Comparison of ENCODE assay signal across 8 cellular contexts in genomic region chr14:77097689-77098469, GRCh38. TPM values are rescaled to one million over a fixed set of nuclear protein-coding genes. Genes with fewer than 3 reads are reported as not detected.
DNase-seq lines count a peak whose midpoint lies in the region; ATAC-seq and TF ChIP-seq lines count a peak whose summit lies in the region.

Gene CIPC, plus strand, starts transcription at chr14:77098258. Its CDS starts 7,451 bp downstream, at chr14:77105709.

- intact Hi-C loops in Panc1 (cut with micrococcal nuclease; ENCODE audit: unreplicated experiment): no loop called here

- ATAC-seq in GM21723 (IDR thresholded peaks at IDR 0.05; ENCODE audit: unreplicated experiment) (peak; percentile 89), Panc1 (peak; percentile 94)
- ATAC-seq in activated T-cell treated with anti-CD3 and anti-CD28 coated beads, Interleukin-2, amount 50 U/mL, for 4 hours: peak; percentile 93 to 94

- peaks cover 1% of the 10 kb centered on the region for H3K36me3 Mint-ChIP-seq in activated T-cell treated with anti-CD3 and anti-CD28 coated beads, Interleukin-2, amount 50 U/mL, for 4 hours (ENCODE audit: insufficient read depth)

- POLR2A ChIA-PET in Panc1 (lab: Charles Lee): interaction anchor here (0.7 to 0.8 kb wide), 3 partner anchors 172 to 223 kb away, joined by 3 to 11 read pairs (median 3); no protein-coding TSS in a partner anchor

- in situ Hi-C loops in Panc1 (cut with HindIII; ENCODE audit: low pct_unique_long_range_greater_than_20kb, low sequenced_read_pairs): no loop called here

- DNase-seq in DMS53 (lab: John Stamatoyannopoulos, UW) (peak; percentile 99), KG1 (lab: John Stamatoyannopoulos, UW) (peak; percentile 95), Panc1 (ENCODE audit: low read depth, low spot score) (peak; percentile 78)
- DNase-seq in activated T-cell treated with anti-CD3 and anti-CD28 coated beads, Interleukin-2, amount 50 U/mL, for 4 hours: peak; percentile 99
- DNase-seq in stimulated activated CD8-positive, alpha-beta memory T cell treated with anti-CD3 and anti-CD28 coated beads, Interleukin-7, amount 100 ng/mL, for 1 hour (ENCODE audit: low read depth in 2 of 2): peak; percentile 98

- no TSS peak for BruUV-seq in Panc1 (replicated peaks; lab: Mats Ljungman, UMichigan)

- H3K4me1 ChIP-seq in Panc1 (ENCODE audit: control insufficient read depth, insufficient read depth, low read length) (peaks cover 17% of the 10 kb centered on the region), esophagus (ENCODE audit: control insufficient read depth in 2 of 2, insufficient read depth in 2 of 2, low read length in 1 of 2) (peaks cover 0 to 2% of the 10 kb centered on the region in 2 donors), mucosa of stomach (ENCODE audit: control insufficient read depth, insufficient read depth, low read length) (peaks cover 35% of the 10 kb centered on the region)

- peak within 1 kb of the TSS; percentile 89 for H3K4me3 Mint-ChIP-seq in activated T-cell treated with anti-CD3 and anti-CD28 coated beads, Interleukin-2, amount 50 U/mL, for 4 hours

- no peak for TF ChIP-seq CTCF in Panc1 (IDR thresholded peaks at IDR 0.05)

- H3K27me3 Mint-ChIP-seq in activated T-cell treated with anti-CD3 and anti-CD28 coated beads, Interleukin-2, amount 50 U/mL, for 4 hours (ENCODE audit: low read depth): no peaks in the 10 kb centered on the region

- H3K9me3 ChIP-seq in Panc1 (ENCODE audit: control insufficient read depth, insufficient read depth, low read depth, low read length): no peaks in the 10 kb centered on the region
- H3K9me3 ChIP-seq in esophagus (ENCODE audit: control insufficient read depth in 2 of 2, insufficient read depth in 1 of 2, low read depth in 1 of 2, low read length in 1 of 2): no peaks in the 10 kb centered on the region
- H3K9me3 ChIP-seq in mucosa of stomach (ENCODE audit: control insufficient read depth, low read length): no peaks in the 10 kb centered on the region

- H3K27me3 ChIP-seq in Panc1 (ENCODE audit: control insufficient read depth, insufficient read depth, low read length) (no peaks in the 10 kb centered on the region), esophagus (ENCODE audit: control insufficient read depth in 1 of 2, insufficient read depth in 2 of 2, low read length in 2 of 2) (no peaks in the 10 kb centered on the region), mucosa of stomach (ENCODE audit: control insufficient read depth, insufficient read depth, low read length) (no peaks in the 10 kb centered on the region)

- H3K9ac ChIP-seq in mucosa of stomach (ENCODE audit: low read length): peak within 1 kb of the TSS; percentile 99

- peaks cover 31% of the 10 kb centered on the region for H3K4me1 Mint-ChIP-seq in activated T-cell treated with anti-CD3 and anti-CD28 coated beads, Interleukin-2, amount 50 U/mL, for 4 hours (ENCODE audit: low read depth)

- H3K27ac ChIP-seq in Panc1 (ENCODE audit: low read length) (peak within 1 kb of the TSS; percentile 98), esophagus (ENCODE audit: low read depth in 2 of 2, low read length in 1 of 2) (peak within 1 kb of the TSS; percentile 98 to 99)

- 0 to 1% methylated on average over 84 of the region's 84 CpGs for WGBS in esophagus, 2 donors

- no peaks in the 10 kb centered on the region for H3K9me3 Mint-ChIP-seq in activated T-cell treated with anti-CD3 and anti-CD28 coated beads, Interleukin-2, amount 50 U/mL, for 4 hours

- H3K36me3 ChIP-seq in Panc1 (ENCODE audit: control insufficient read depth, insufficient read depth, low read length) (no peaks in the 10 kb centered on the region; the same call in 1 of the 2 replicates), esophagus (ENCODE audit: control insufficient read depth in 2 of 2, insufficient read depth in 2 of 2, low read length in 1 of 2) (no peaks in the 10 kb centered on the region), mucosa of stomach (ENCODE audit: control insufficient read depth, insufficient read depth, low read length) (peaks cover 3% of the 10 kb centered on the region)

- CTCF ChIA-PET in Panc1 (lab: Charles Lee): interaction anchor here (2.8 kb wide), 1 partner anchor 222 kb away, joined by 13 read pairs; no protein-coding TSS in a partner anchor

- H3K4me3 ChIP-seq in Panc1 (ENCODE audit: low read depth in 2 of 2, low read length in 2 of 2) (peak within 1 kb of the TSS; percentile 87 to 97), esophagus (ENCODE audit: low read depth in 1 of 2, low read length in 2 of 2) (peak within 1 kb of the TSS; percentile 78 to 95), mucosa of stomach (ENCODE audit: low read length) (peak within 1 kb of the TSS; percentile 99)

RNA-seq across cellular contexts. Expression of gene CIPC, which starts in this region (rescaled TPM):
- total RNA-seq in Panc1 (2021; ENCODE audit: unreplicated experiment): 20.3 TPM
- 9.4 TPM for polyA plus RNA-seq in Panc1 (2012; ENCODE audit: insufficient read length)
- total RNA-seq in activated T-cell treated with anti-CD3 and anti-CD28 coated beads, Interleukin-2, amount 50 U/mL, for 4 hours: 10 to 100 TPM in 1 of 3 donors, 1 to 10 TPM in 2; 9.0 to 10.2 (median 9.4) TPM
- 10 to 100 TPM in 1 of 2 donors, 1 to 10 TPM in 1; 9.3 to 12.0 TPM for polyA plus RNA-seq in esophagus

Comparison
In these comparisons a context has a peak if more than half of its experiments do, and no peak if none do; other contexts are left out.
1. Peak in every context shown above with its lines: DNase-seq, ATAC-seq, H3K4me3 ChIP-seq and H3K27ac ChIP-seq.